ENCODE assay signal across 9 cellular contexts in the genomic region with DNA sequence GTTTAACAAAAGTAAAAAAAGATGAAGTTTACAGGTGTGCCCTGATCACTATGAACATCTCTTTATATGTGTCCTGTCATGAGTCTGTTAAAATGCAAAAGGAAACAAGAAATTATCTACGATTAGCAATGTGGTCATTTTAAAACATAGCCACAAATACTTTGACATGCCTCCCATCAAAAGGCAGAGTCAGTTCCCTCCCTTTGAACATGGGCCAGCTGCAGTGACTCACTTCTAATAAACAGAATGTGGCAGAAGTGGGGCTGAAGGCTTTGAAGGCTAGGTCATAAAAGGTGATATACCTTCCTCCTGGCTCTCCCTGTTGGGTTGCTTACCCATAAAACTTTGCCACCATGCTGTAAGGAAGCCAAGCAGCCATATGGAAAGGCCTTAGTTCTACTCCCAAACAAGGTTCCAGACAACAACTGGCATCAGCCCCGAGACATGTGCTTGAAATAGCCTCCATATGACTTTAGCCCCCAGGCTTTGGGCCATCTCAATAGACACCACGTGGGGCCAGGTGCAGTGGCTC. TPM values are rescaled to one million over a fixed set of nuclear protein-coding genes. Genes with fewer than 3 reads are reported as not detected.
DNase-seq lines count a peak whose midpoint lies in the region; ATAC-seq and TF ChIP-seq lines count a peak whose summit lies in the region.
"Not testable (repeated sequence)": the region's sequence is repeated elsewhere in the genome, so short reads cannot be mapped to it uniquely, and the experiment has no call there.
"Had no signal": no experiment of that assay in that cellular context is flagged by ENCODE, and none has a peak within 500 bp of the region (broad histone marks: within the 10 kb centered on the region; RNA-seq: fewer than 3 reads in every experiment).

No MANE protein-coding gene starts in this region.

- H3K79me2 ChIP-seq in osteoblast (ENCODE audit: insufficient read depth, low read length): not testable (repeated sequence)

- not testable (repeated sequence) for H3K4me1 ChIP-seq in RWPE2 (ENCODE audit: insufficient read depth, poor library complexity, severe bottlenecking); right cardiac atrium (ENCODE audit: control insufficient read depth, insufficient read depth, low read length); osteoblast (ENCODE audit: insufficient read depth, low read length)

- H3K4me3 ChIP-seq in RWPE2 (ENCODE audit: severe bottlenecking); fibroblast of pulmonary artery (replicated peaks; ENCODE audit: low read depth, low read length); right cardiac atrium (ENCODE audit: low read length); osteoblast (ENCODE audit: insufficient read depth, low read length): not testable (repeated sequence)

- not testable (repeated sequence) for H3K4me3 Mint-ChIP-seq in MCF 10A (ENCODE audit: unreplicated experiment)

- DNase-seq in A172 (ENCODE audit: low spot score) (peak; percentile 5), GM03348 (ENCODE audit: low spot score) (peak; percentile 2), LHCN-M2 (ENCODE audit: low read depth) (peak; percentile 0), MCF 10A (ENCODE audit: unreplicated experiment) (peak; percentile 5), fibroblast of pulmonary artery (ENCODE audit: low read depth) (peak; percentile 14), right cardiac atrium (peak in 2 of 3 donors; percentile 12 to 42)
- DNase-seq in RWPE2 (ENCODE audit: low spot score); osteoblast (ENCODE audit: insufficient read length, low spot score, missing footprints): not testable (repeated sequence)

- peaks cover 57% of the 10 kb centered on the region for H3K36me3 ChIP-seq in RWPE2 (ENCODE audit: low read depth)
- not testable (repeated sequence) for H3K36me3 ChIP-seq in osteoblast (ENCODE audit: insufficient read depth, low read length)

- H3K27me3 ChIP-seq in RWPE2 (ENCODE audit: insufficient read depth, poor library complexity, severe bottlenecking); right cardiac atrium (ENCODE audit: control insufficient read depth, insufficient read depth); osteoblast (ENCODE audit: insufficient read depth, low read length): not testable (repeated sequence)

- peak overlapping the region; percentile 19 for H3K4me2 ChIP-seq in osteoblast (ENCODE audit: insufficient read depth, low read length)

- H3K27ac ChIP-seq in RWPE2 (ENCODE audit: poor library complexity, severe bottlenecking); right cardiac atrium (ENCODE audit: low read length); osteoblast (ENCODE audit: low read depth, low read length): not testable (repeated sequence)

- not testable (repeated sequence) for BruUV-seq in MCF 10A (replicated peaks; lab: Mats Ljungman, UMichigan)

- TF ChIP-seq CTCF in RWPE2 (IDR thresholded peaks at IDR 0.05; ENCODE audit: poor library complexity, severe bottlenecking); MCF 10A (IDR thresholded peaks at IDR 0.05; ENCODE audit: unreplicated experiment); fibroblast of pulmonary artery (IDR thresholded peaks at IDR 0.05; ENCODE audit: low read length, missing control alignments); osteoblast (IDR thresholded peaks at IDR 0.05; ENCODE audit: extremely low read depth, low read depth, low read length): not testable (repeated sequence)

- not testable (repeated sequence) for H3K4me1 Mint-ChIP-seq in MCF 10A (ENCODE audit: insufficient read depth, unreplicated experiment)

- not testable (repeated sequence) for H3K9me3 ChIP-seq in RWPE2 (ENCODE audit: severe bottlenecking); right cardiac atrium (ENCODE audit: control insufficient read depth, low read length); osteoblast (ENCODE audit: low read depth, low read length)

- not testable (repeated sequence) for H3K27ac Mint-ChIP-seq in MCF 10A (ENCODE audit: low read depth, unreplicated experiment)

- CTCF ChIA-PET in MCF 10A (lab: Yijun Ruan, JAX): not testable (repeated sequence)

- intact Hi-C loops in MCF 10A (cut with micrococcal nuclease); right cardiac atrium (cut with DNase I): not testable (repeated sequence)

- not testable (repeated sequence) for H4K20me1 ChIP-seq in osteoblast (ENCODE audit: insufficient read depth, low read length)

- 53% methylated on average over 3 of the region's 3 CpGs for WGBS in right cardiac atrium

- ATAC-seq in RWPE2 (ENCODE audit: low read depth) (peak; percentile 85), right cardiac atrium (peak; percentile 60 to 61)

- not testable (repeated sequence) for H3K27me3 Mint-ChIP-seq in MCF 10A (ENCODE audit: insufficient read depth, unreplicated experiment)

- not testable (repeated sequence) for H2AFZ ChIP-seq in osteoblast (ENCODE audit: low read length)

- peaks cover 28% of the 10 kb centered on the region for H3K36me3 Mint-ChIP-seq in MCF 10A (ENCODE audit: insufficient read depth, unreplicated experiment)

- POLR2A ChIA-PET in MCF 10A (lab: Yijun Ruan, JAX): not testable (repeated sequence)

- not testable (repeated sequence) for H3K9me3 Mint-ChIP-seq in MCF 10A (ENCODE audit: unreplicated experiment)

RNA-seq across cellular contexts. Expression of a gene that starts 52.4 kb away (rescaled TPM):
- total RNA-seq in A172 (2014; rRNA removed; shearing (Covaris generic)): 24.4 and 26.5 TPM in 2 replicates
- total RNA-seq in LHCN-M2 (2014; rRNA removed): 19.6 and 20.6 TPM in 2 replicates
- 8.7 TPM for polyA plus RNA-seq in LHCN-M2 (2012)
- 41.0 and 44.7 TPM in 2 replicates for total RNA-seq in MCF 10A (2022)
- 10 to 100 TPM; 10.7 to 15.4 (median 11.6) TPM for total RNA-seq in right cardiac atrium
- 5.9 TPM for polyA plus RNA-seq in right cardiac atrium
- total RNA-seq in osteoblast: 30.9 and 32.9 TPM in 2 replicates

RNA-seq across cellular contexts. Expression of a gene that starts 52.5 kb away (rescaled TPM):
- 1.1 and 2.5 TPM in 2 replicates for total RNA-seq in A172 (2014; rRNA removed; shearing (Covaris generic))
- total RNA-seq in LHCN-M2 (2014; rRNA removed): 0.17 TPM in 1 of 2 replicates, not detected in the other
- 0.96 TPM for polyA plus RNA-seq in LHCN-M2 (2012)
- total RNA-seq in MCF 10A (2022): 3.9 and 4.2 TPM in 2 replicates
- 1 to 10 TPM; 1.8 to 4.3 (median 2.3) TPM for total RNA-seq in right cardiac atrium
- polyA plus RNA-seq in right cardiac atrium: 3.8 TPM
- 1.1 and 6.2 TPM in 2 replicates for total RNA-seq in osteoblast
- total RNA-seq: activated CD8-positive, alpha-beta memory T cell treated with anti-CD3 and anti-CD28 coated beads, Interleukin-2, amount 10 ng/mL, durations not matched to agents 7 days and 5 days had no signal
